ENCODE assay signal across 17 cellular contexts in the genomic region with DNA sequence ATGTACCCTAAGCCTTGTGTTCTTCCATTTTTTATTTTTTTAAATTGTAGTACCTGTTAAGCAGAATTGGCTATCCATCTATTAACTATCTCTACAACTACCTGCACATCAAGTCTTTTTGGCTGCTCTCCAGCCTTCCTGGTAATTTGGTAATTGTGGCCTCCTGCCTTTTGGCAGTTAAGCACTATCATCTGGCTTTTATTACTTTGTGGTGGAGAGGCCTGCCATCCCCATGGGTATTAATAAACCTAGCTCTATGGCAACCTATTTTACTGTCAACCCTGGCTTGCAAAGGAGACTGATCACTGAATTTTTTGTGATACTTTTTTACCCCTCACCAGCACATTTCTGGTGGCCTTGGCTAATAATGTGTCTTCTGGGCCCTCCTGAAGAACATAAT. TPM values are rescaled to one million over a fixed set of nuclear protein-coding genes. Genes with fewer than 3 reads are reported as not detected.
"Had no signal": no experiment of that assay in that cellular context is flagged by ENCODE, and none has a peak within 500 bp of the region (broad histone marks: within the 10 kb centered on the region; RNA-seq: fewer than 3 reads in every experiment).

No MANE protein-coding gene starts in this region.

- H3K27me3 Mint-ChIP-seq: activated CD4-positive, alpha-beta T cell treated with anti-CD3 and anti-CD28 coated beads, Interleukin-2, amount 10 ng/mL, durations not matched to agents 7 days and 5 days had no signal

- H3K4me3 Mint-ChIP-seq: activated CD4-positive, alpha-beta T cell treated with anti-CD3 and anti-CD28 coated beads, Interleukin-2, amount 10 ng/mL, durations not matched to agents 7 days and 5 days; activated CD8-positive, alpha-beta T cell treated with anti-CD3 and anti-CD28 coated beads, Interleukin-2, amount 10 ng/mL, durations not matched to agents 7 days and 5 days; activated naive CD4-positive, alpha-beta T cell treated with anti-CD3 and anti-CD28 coated beads, Interleukin-2, amount 50 U/mL, for 24 hours; nephron progenitor cell had no signal

- DNase-seq: activated CD4-positive, alpha-beta T cell treated with anti-CD3 and anti-CD28 coated beads, Interleukin-2, amount 10 ng/mL, durations not matched to agents 7 days and 5 days; activated CD8-positive, alpha-beta memory T cell treated with anti-CD3 and anti-CD28 coated beads, Interleukin-2, amount 50 U/mL, for 48 hours; activated CD8-positive, alpha-beta T cell treated with anti-CD3 and anti-CD28 coated beads, Interleukin-2, amount 10 ng/mL, durations not matched to agents 7 days and 5 days; activated gamma-delta T cell; activated T-cell treated with anti-CD3 and anti-CD28 coated beads, Interleukin-2, amount 50 U/mL, for 48 hours; erythroblast; left cardiac atrium; lower lobe of right lung; nephron progenitor cell; nucleus accumbens; posterior cingulate gyrus; stimulated activated CD8-positive, alpha-beta memory T cell treated with anti-CD3 and anti-CD28 coated beads, Interleukin-4, amount 100 ng/mL, for 48 hours; stimulated activated naive CD8-positive, alpha-beta T cell treated with anti-CD3 and anti-CD28 coated beads, Interleukin-15, Interleukin-2, amounts not matched to agents 100 U/mL and 50 U/mL, for 24 hours; substantia nigra; tibial artery had no signal

- H3K4me1 Mint-ChIP-seq: activated CD4-positive, alpha-beta T cell treated with anti-CD3 and anti-CD28 coated beads, Interleukin-2, amount 10 ng/mL, durations not matched to agents 7 days and 5 days; activated naive CD4-positive, alpha-beta T cell treated with anti-CD3 and anti-CD28 coated beads, Interleukin-2, amount 50 U/mL, for 24 hours; nephron progenitor cell had no signal

- H3K27ac Mint-ChIP-seq: activated CD4-positive, alpha-beta T cell treated with anti-CD3 and anti-CD28 coated beads, Interleukin-2, amount 10 ng/mL, durations not matched to agents 7 days and 5 days; activated CD8-positive, alpha-beta T cell treated with anti-CD3 and anti-CD28 coated beads, Interleukin-2, amount 10 ng/mL, durations not matched to agents 7 days and 5 days; activated naive CD4-positive, alpha-beta T cell treated with anti-CD3 and anti-CD28 coated beads, Interleukin-2, amount 50 U/mL, for 24 hours; nephron progenitor cell had no signal

- ATAC-seq: activated CD8-positive, alpha-beta T cell treated with anti-CD3 and anti-CD28 coated beads, Interleukin-2, amount 10 ng/mL, durations not matched to agents 7 days and 5 days; left cardiac atrium; lower lobe of right lung; stimulated activated naive CD8-positive, alpha-beta T cell treated with anti-CD3 and anti-CD28 coated beads, Interleukin-15, Interleukin-2, amounts not matched to agents 100 U/mL and 50 U/mL, for 24 hours had no signal

RNA-seq across cellular contexts. Expression of gene SELENOP, which starts 20.5 kb away (rescaled TPM):
- total RNA-seq: activated CD4-positive, alpha-beta T cell treated with anti-CD3 and anti-CD28 coated beads, Interleukin-2, amount 10 ng/mL, durations not matched to agents 7 days and 5 days had no signal

RNA-seq across cellular contexts. Expression of gene CCDC152, which starts 34.5 kb away (rescaled TPM):
- total RNA-seq: ascending aorta had no signal
